16 cellular contexts compared by ENCODE assay signal in the genomic region with DNA sequence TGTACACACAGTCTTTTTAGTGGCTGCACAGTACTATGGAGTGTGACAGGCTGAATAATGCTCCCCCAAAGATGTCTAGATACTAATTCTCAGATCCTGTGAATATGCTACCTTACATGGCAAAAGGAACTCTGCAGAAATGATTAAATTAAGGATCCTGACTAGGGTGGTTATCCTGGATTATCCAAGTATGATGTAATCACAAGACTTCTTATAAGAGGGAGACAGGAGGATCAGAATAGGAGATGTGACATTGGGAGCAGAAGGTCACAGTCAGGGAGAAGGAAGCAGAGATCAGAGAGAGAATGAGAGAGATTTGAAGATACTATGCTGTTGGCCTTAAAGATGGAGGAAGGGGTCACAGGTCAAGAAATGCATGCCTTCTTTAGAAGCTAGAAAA. TPM values are rescaled to one million over a fixed set of nuclear protein-coding genes. Genes with fewer than 3 reads are reported as not detected.
"Had no signal": no experiment of that assay in that cellular context is flagged by ENCODE, and none has a peak within 500 bp of the region (broad histone marks: within the 10 kb centered on the region; RNA-seq: fewer than 3 reads in every experiment).

No MANE protein-coding gene starts in this region.

- H3K27ac ChIP-seq: VCaP had no signal

- ATAC-seq: left lobe of liver had no signal

- H3K4me3 Mint-ChIP-seq: nephron progenitor cell, type B pancreatic cell had no signal

- H3K9me3 ChIP-seq: SK-N-SH had no signal

- H3K27me3 Mint-ChIP-seq: type B pancreatic cell had no signal

- H3K9me3 Mint-ChIP-seq: nephron progenitor cell, type B pancreatic cell had no signal

- H3K27ac Mint-ChIP-seq: nephron progenitor cell, type B pancreatic cell had no signal

- DNase-seq: activated naive CD4-positive, alpha-beta T cell treated with Interleukin-2 at 50 U/mL for 16 hours; islet precursor cell; nephron progenitor cell; occipital lobe; SK-N-SH; stimulated activated CD4-positive, alpha-beta T cell treated with anti-CD3 and anti-CD28 coated beads, Interleukin-4, amount 100 ng/mL, for 1 hour; stimulated activated naive CD4-positive, alpha-beta T cell treated with Interleukin-2 at 50 U/mL for 16 hours; T-helper 1 cell had no signal

RNA-seq across cellular contexts. Expression of gene HDC, which starts 55.0 kb away (rescaled TPM):
- total RNA-seq: astrocyte, bronchial epithelial cell, dermis microvascular lymphatic vessel endothelial cell, lung microvascular endothelial cell, occipital lobe, temporal lobe had no signal
- polyA plus RNA-seq: SK-N-SH had no signal
